In the genomic region with DNA sequence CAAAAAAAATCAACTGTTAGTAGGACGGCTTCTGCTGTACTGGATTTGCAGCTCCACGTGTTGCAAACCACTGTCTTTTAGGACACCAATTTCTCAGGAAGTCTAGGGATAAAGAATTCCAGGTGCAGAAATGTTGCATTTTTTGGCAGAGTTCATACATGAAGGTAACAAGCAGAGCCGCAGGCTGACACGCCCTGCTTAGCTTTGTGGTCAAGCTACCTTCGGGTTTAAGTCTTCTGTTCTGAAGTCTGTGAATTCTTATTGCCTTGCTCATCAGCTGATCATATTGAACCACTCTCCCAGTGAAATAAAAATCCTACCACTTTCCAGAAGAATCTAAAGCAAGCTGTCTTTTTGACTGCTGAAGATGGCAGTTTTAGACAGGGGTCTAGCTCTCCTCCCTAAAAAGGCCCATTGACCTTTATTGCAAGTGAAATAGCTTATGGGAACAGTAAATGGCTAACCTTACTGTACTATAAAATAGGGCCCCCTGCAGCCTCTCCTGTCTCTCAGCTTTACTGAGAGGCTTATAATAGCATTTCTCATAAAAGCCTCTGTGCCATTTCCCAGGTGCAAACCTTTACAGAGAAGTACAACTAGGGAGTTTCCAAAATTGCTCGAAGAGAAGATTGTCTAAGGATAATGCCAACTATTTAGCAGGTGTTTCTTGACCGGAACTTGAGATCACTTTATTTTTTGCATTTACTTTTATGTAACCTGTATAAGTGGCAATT, we compare ENCODE assay signal across 1 cellular context.
TF ChIP-seq lines count a peak whose summit lies in the region.

No MANE protein-coding gene starts in this region.

TF ChIP-seq in A549, 52 proteins besides CTCF, POLR2A, EP300 and RAD21 (continued from another document):
- TF ChIP-seq PHF8 (IDR thresholded peaks at IDR 0.05; ENCODE audit: borderline replicate concordance, low read depth) (no peak), CHD2 (IDR thresholded peaks at IDR 0.05; ENCODE audit: low read length, partially characterized antibody) (no peak), HOXB5 (CRISPR knock-in tag; IDR thresholded peaks at IDR 0.05) (no peak), FOXS1 (CRISPR knock-in tag; IDR thresholded peaks at IDR 0.05) (no peak), ZC3H11A (IDR thresholded peaks at IDR 0.05) (no peak), NFE2L2 (conservative IDR thresholded peaks at IDR 0.05; ENCODE audit: low read length) (no peak), CBX8 (IDR thresholded peaks at IDR 0.05) (no peak), KDM1A (IDR thresholded peaks at IDR 0.05; ENCODE audit: low read depth) (no peak)
- TF ChIP-seq, protein P1, sequence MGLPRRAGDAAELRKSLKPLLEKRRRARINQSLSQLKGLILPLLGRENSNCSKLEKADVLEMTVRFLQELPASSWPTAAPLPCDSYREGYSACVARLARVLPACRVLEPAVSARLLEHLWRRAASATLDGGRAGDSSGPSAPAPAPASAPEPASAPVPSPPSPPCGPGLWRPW (IDR thresholded peaks at IDR 0.05) = no peak
- TF ChIP-seq, protein P2, sequence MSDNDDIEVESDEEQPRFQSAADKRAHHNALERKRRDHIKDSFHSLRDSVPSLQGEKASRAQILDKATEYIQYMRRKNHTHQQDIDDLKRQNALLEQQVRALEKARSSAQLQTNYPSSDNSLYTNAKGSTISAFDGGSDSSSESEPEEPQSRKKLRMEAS (IDR thresholded peaks at IDR 0.05) = no peak
TF ChIP-seq in A549: peak in this region for 0.
